9 cellular contexts compared by ENCODE assay signal in genomic region chr7:44885394-44886317, GRCh38. TPM values are rescaled to one million over a fixed set of nuclear protein-coding genes. Genes with fewer than 3 reads are reported as not detected.
A peak's percentile ranks its signal among the peaks of the same experiment; 100 is the strongest.
DNase-seq lines count a peak whose midpoint lies in the region; ATAC-seq, FAIRE-seq and TF ChIP-seq lines count a peak whose summit lies in the region.
"Had no signal": no experiment of that assay in that cellular context is flagged by ENCODE, and none has a peak within 500 bp of the region (broad histone marks: within the 10 kb centered on the region; RNA-seq: fewer than 3 reads in every experiment).

Gene PURB, minus strand, starts transcription at chr7:44885530. Its CDS starts 182 bp downstream, at chr7:44885348.

- ATAC-seq in HG03439 (IDR thresholded peaks at IDR 0.05; ENCODE audit: unreplicated experiment), result peak; percentile 86

- H3K27ac ChIP-seq in kidney (ENCODE audit: low read depth in 2 of 2, low read length in 2 of 2), result peak within 1 kb of the TSS; percentile 96 to 98

- no peak for FAIRE-seq in kidney (lab: Jason Lieb, UNC)
- FAIRE-seq: colon had no signal

- TF ChIP-seq CTCF in kidney (IDR thresholded peaks at IDR 0.05; ENCODE audit: borderline replicate concordance, extremely low read depth, insufficient read depth), result no peak

- H3K4me3 ChIP-seq in kidney (ENCODE audit: low read length in 2 of 2), result peak within 1 kb of the TSS; percentile 95 to 96

- H3K36me3 ChIP-seq in kidney (ENCODE audit: control insufficient read depth in 1 of 2, insufficient read depth in 2 of 2, low read length in 2 of 2), result no peaks in the 10 kb centered on the region

- peak; percentile 94 for DNase-seq in Ammon's horn (ENCODE audit: low spot score)
- peak; percentile 91 for DNase-seq in GM19238 (ENCODE audit: insufficient read length, low spot score)
- peak; percentile 92 for DNase-seq in NCI-H510A (lab: John Stamatoyannopoulos, UW)
- DNase-seq in activated CD4-positive, alpha-beta T cell treated with anti-CD3 and anti-CD28 coated beads for 1 hour, result peak; percentile 96
- peak; percentile 97 for DNase-seq in cerebellum (ENCODE audit: low spot score)
- peak; percentile 98 for DNase-seq in kidney
- peak; percentile 96 for DNase-seq in stimulated activated CD4-positive, alpha-beta T cell treated with anti-CD3 and anti-CD28 coated beads, Interleukin-15, amount 100 ng/mL, for 1 hour (ENCODE audit: low read depth in 1 of 2, low spot score in 1 of 2)

- peak within 1 kb of the TSS; percentile 96 to 98 for H3K9ac ChIP-seq in kidney (ENCODE audit: low read length in 2 of 2)

- intact Hi-C loops in kidney (cut with DNase I), result no loop called here

- peaks cover 9 to 29% of the 10 kb centered on the region in 2 donors for H3K4me1 ChIP-seq in kidney (ENCODE audit: control insufficient read depth in 1 of 2, insufficient read depth in 1 of 2, low read depth in 1 of 2, low read length in 2 of 2)

- H3K9me3 ChIP-seq in kidney (ENCODE audit: control insufficient read depth in 1 of 2, low read length in 2 of 2), result peaks cover 0 to 5% of the 10 kb centered on the region in 2 donors

RNA-seq across cellular contexts. Expression of gene PURB, which starts in this region (rescaled TPM):
- total RNA-seq in cerebellum, result 38.2 TPM
- 25.3 TPM for total RNA-seq in kidney
- 7.7 TPM for polyA plus RNA-seq in kidney (ENCODE audit: insufficient read depth, low read depth, low replicate concordance)

Comparison
In these comparisons a context has a peak if more than half of its experiments do, and no peak if none do; other contexts are left out.
1. Peak in every context shown above with its lines: DNase-seq, ATAC-seq, H3K4me3 ChIP-seq and H3K27ac ChIP-seq.